24 cellular contexts compared by ENCODE assay signal in genomic region chr13:94901070-94901469, GRCh38.
DNase-seq lines count a peak whose midpoint lies in the region; ATAC-seq, FAIRE-seq and TF ChIP-seq lines count a peak whose summit lies in the region.
"Had no signal": no experiment of that assay in that cellular context is flagged by ENCODE, and none has a peak within 500 bp of the region (broad histone marks: within the 10 kb centered on the region; RNA-seq: fewer than 3 reads in every experiment).

No MANE protein-coding gene starts in this region.

- no peak for FAIRE-seq in HepG2 (lab: Jason Lieb, UNC)
- FAIRE-seq in bronchial epithelial cell (lab: Jason Lieb, UNC), result peak; percentile 50
- FAIRE-seq: A204.1, GM12891 had no signal

- TF ChIP-seq RAD21 in HepG2 (CRISPR knock-in tag; IDR thresholded peaks at IDR 0.05), result no peak

- WGBS in HepG2 (ENCODE audit: low lambda C conversion rate), result 0% methylated on average over 3 of the region's 3 CpGs
- WGBS in right lobe of liver (ENCODE audit: insufficient coverage, low coverage, low lambda C conversion rate, missing lambda C conversion rate), result 62% methylated on average over 3 of the region's 3 CpGs

- H3K36me3 ChIP-seq in HepG2 (replicated peaks in 1 of 2; ENCODE audit: control insufficient read depth in 1 of 2, insufficient read depth in 2 of 2, low read length in 2 of 2) (no peaks in the 10 kb centered on the region), right lobe of liver (no peaks in the 10 kb centered on the region), bronchial epithelial cell (ENCODE audit: control insufficient read depth, insufficient read depth, low read length) (no peaks in the 10 kb centered on the region)
- H3K36me3 ChIP-seq: BLaER1 had no signal

- H3K4me3 ChIP-seq in HepG2 (replicated peaks in 1 of 3; ENCODE audit: insufficient read depth in 1 of 3, low read depth in 2 of 3, low read length in 3 of 3) (no peak overlapping the region), right lobe of liver (no peak overlapping the region), bronchial epithelial cell (ENCODE audit: low read depth, low read length) (no peak overlapping the region)
- H3K4me3 ChIP-seq: BLaER1 had no signal

- TF ChIP-seq EP300 in HepG2 (IDR thresholded peaks at IDR 0.05; ENCODE audit: low read depth in 2 of 2, low read length in 2 of 2) (no peak), HepG2 (CRISPR knock-in tag; IDR thresholded peaks at IDR 0.05; ENCODE audit: borderline replicate concordance) (no peak)

- TF ChIP-seq POLR2A in HepG2 (IDR thresholded peaks at IDR 0.05; ENCODE audit: insufficient read depth in 1 of 2, low read depth in 2 of 2, low read length in 2 of 2) (no peak), right lobe of liver (IDR thresholded peaks at IDR 0.05) (no peak)

- no TSS peak for BruUV-seq in HepG2 (replicated peaks; lab: Mats Ljungman, UMichigan)

- H3K4me3 Mint-ChIP-seq in effector memory CD8-positive, alpha-beta T cell, result no peak overlapping the region
- H3K4me3 Mint-ChIP-seq: B cell; CD4-positive, CD25-positive, alpha-beta regulatory T cell; CD8-positive, alpha-beta T cell had no signal

- H3K27me3 Mint-ChIP-seq in effector memory CD8-positive, alpha-beta T cell, result no peaks in the 10 kb centered on the region
- H3K27me3 Mint-ChIP-seq: B cell had no signal

- H3K27me3 ChIP-seq in HepG2 (ENCODE audit: control insufficient read depth in 1 of 2, insufficient read depth in 2 of 2, low read length in 2 of 2) (no peaks in the 10 kb centered on the region; a peak in 1 of 5 replicates), right lobe of liver (no peaks in the 10 kb centered on the region), bronchial epithelial cell (ENCODE audit: control insufficient read depth, insufficient read depth, low read length) (no peaks in the 10 kb centered on the region)
- H3K27me3 ChIP-seq: BLaER1 had no signal

- peak; percentile 51 for ATAC-seq in HepG2
- no peak for ATAC-seq in right lobe of liver
- ATAC-seq in effector memory CD8-positive, alpha-beta T cell (replicated peaks), result no peak
- ATAC-seq: CD8-positive, alpha-beta T cell had no signal

- H3K4me1 ChIP-seq in HepG2 (ENCODE audit: insufficient read depth, low read length), result no peaks in the 10 kb centered on the region
- H3K4me1 ChIP-seq in right lobe of liver, result peaks cover 0 to 8% (median 0%) of the 10 kb centered on the region in 4 donors
- H3K4me1 ChIP-seq: BLaER1, Caco-2 had no signal

- POLR2A ChIA-PET in HepG2 (lab: Yijun Ruan, JAX), result no interaction called here

- no peaks in the 10 kb centered on the region for H3K4me1 Mint-ChIP-seq in effector memory CD8-positive, alpha-beta T cell (ENCODE audit: low read depth in 2 of 2)
- H3K4me1 Mint-ChIP-seq: B cell; CD4-positive, CD25-positive, alpha-beta regulatory T cell had no signal

- H3K27ac ChIP-seq in HepG2 (ENCODE audit: extremely low read length, insufficient read depth, low read length) (no peak overlapping the region), right lobe of liver (no peak overlapping the region)
- H3K27ac ChIP-seq: 22Rv1, BLaER1, C4-2B had no signal

- TF ChIP-seq CTCF in HepG2 (CRISPR knock-in tag; IDR thresholded peaks at IDR 0.05) (no peak), right lobe of liver (IDR thresholded peaks at IDR 0.05) (no peak), bronchial epithelial cell (IDR thresholded peaks at IDR 0.05; ENCODE audit: insufficient read depth, low read length, severe bottlenecking) (no peak)

- no peak overlapping the region for H3K9ac ChIP-seq in HepG2 (ENCODE audit: insufficient read depth, low read depth, low read length)
- H3K9ac ChIP-seq: BLaER1 had no signal

- no peak overlapping the region for H3K27ac Mint-ChIP-seq in effector memory CD8-positive, alpha-beta T cell
- H3K27ac Mint-ChIP-seq: B cell; CD4-positive, CD25-positive, alpha-beta regulatory T cell; CD8-positive, alpha-beta T cell had no signal

- H3K9me3 Mint-ChIP-seq in effector memory CD8-positive, alpha-beta T cell, result no peaks in the 10 kb centered on the region
- H3K9me3 Mint-ChIP-seq: CD8-positive, alpha-beta T cell had no signal

- H3K36me3 Mint-ChIP-seq in effector memory CD8-positive, alpha-beta T cell (ENCODE audit: insufficient read depth), result no peaks in the 10 kb centered on the region
- H3K36me3 Mint-ChIP-seq: CD4-positive, CD25-positive, alpha-beta regulatory T cell; CD8-positive, alpha-beta T cell had no signal

- DNase-seq in HepG2 (ENCODE audit: low spot score) (no peak), right lobe of liver (no peak), HT1080 (ENCODE audit: low read depth) (peak; percentile 6), bronchial epithelial cell (ENCODE audit: low read depth) (no peak), DMS 273 treated with DMSO at 0.1 percent for 48 hours (lab: John Stamatoyannopoulos, UW) (no peak), NK-92 (lab: John Stamatoyannopoulos, UW; ENCODE audit: unreplicated experiment) (no peak), dermis blood vessel endothelial cell (no peak)
- no peak for DNase-seq in effector memory CD8-positive, alpha-beta T cell
- DNase-seq: Caco-2; CD4-positive, CD25-positive, alpha-beta regulatory T cell; CD8-positive, alpha-beta T cell; DMS153; DND-41; EL; GF-D8; GOT3; H7; HCEC 1CT had no signal

- H3K4me2 ChIP-seq in HepG2 (ENCODE audit: low read depth, low read length), result no peak overlapping the region; the same call in 1 of the 2 replicates
- H3K4me2 ChIP-seq: BLaER1 had no signal

- no peaks in the 10 kb centered on the region for H3K9me3 ChIP-seq in HepG2 (ENCODE audit: low read length)
- no peaks in the 10 kb centered on the region for H3K9me3 ChIP-seq in right lobe of liver
- H3K9me3 ChIP-seq: BLaER1, Caco-2 had no signal

- no peak overlapping the region for H2AFZ ChIP-seq in HepG2 (ENCODE audit: low read length)

- no peaks in the 10 kb centered on the region for H4K20me1 ChIP-seq in HepG2 (ENCODE audit: insufficient read depth, low read length)
- H4K20me1 ChIP-seq: BLaER1 had no signal

- H3K79me2 ChIP-seq in HepG2 (ENCODE audit: insufficient read depth, low read length), result no peaks in the 10 kb centered on the region

- in situ Hi-C loops in HepG2 (cut with HindIII; ENCODE audit: extremely low pct_ligation_motif_present, low pct_unique_long_range_greater_than_20kb), result no loop called here

- CTCF ChIA-PET in HepG2 (lab: Yijun Ruan, JAX; ENCODE audit: low intra/inter-chr PET ratio, low total read pairs), result no interaction called here

- intact Hi-C loops in HepG2 (cut with micrococcal nuclease; ENCODE audit: unreplicated experiment) (no loop called here), right lobe of liver (cut with DNase I) (no loop called here)

TF ChIP-seq in HepG2, 621 proteins besides CTCF, POLR2A, EP300 and RAD21:
- peak; percentile 90 for TF ChIP-seq ZNF12 (CRISPR knock-in tag; IDR thresholded peaks at IDR 0.05)
- no peak for TF ChIP-seq KLF6 (CRISPR knock-in tag; IDR thresholded peaks at IDR 0.05)
